In the genomic region with DNA sequence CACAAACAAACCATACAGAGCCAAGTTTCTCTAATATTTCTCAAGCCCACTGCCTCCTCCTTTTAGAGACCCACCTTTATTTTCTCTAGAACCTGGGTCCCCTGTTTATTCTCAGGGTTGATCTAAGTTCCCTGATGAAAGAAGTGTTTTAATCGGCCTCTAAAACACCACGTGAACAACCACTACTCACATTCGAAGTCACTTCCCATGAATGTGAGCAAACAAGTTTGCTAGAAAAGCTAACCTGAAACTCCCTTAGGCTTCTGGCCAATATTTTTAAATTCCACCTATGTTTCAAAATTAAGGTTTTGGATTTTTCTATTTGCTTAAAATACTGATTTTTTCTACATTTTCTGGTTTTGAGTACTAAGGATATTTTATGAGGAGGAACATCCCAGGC, we compare ENCODE assay signal across 13 cellular contexts.
DNase-seq lines count a peak whose midpoint lies in the region; ATAC-seq, FAIRE-seq and TF ChIP-seq lines count a peak whose summit lies in the region.
"Had no signal": no experiment of that assay in that cellular context is flagged by ENCODE, and none has a peak within 500 bp of the region (broad histone marks: within the 10 kb centered on the region; RNA-seq: fewer than 3 reads in every experiment).

No MANE protein-coding gene starts in this region.

- no peak for TF ChIP-seq CTCF in nephron progenitor cell (IDR thresholded peaks at IDR 0.05)
- TF ChIP-seq CTCF in type B pancreatic cell (conservative IDR thresholded peaks at IDR 0.05) = no peak

- H3K27me3 Mint-ChIP-seq in nephron progenitor cell (ENCODE audit: low read depth, poor library complexity) (peaks cover 3% of the 10 kb centered on the region), type B pancreatic cell (no peaks in the 10 kb centered on the region), T-helper 17 cell (peaks cover 45% of the 10 kb centered on the region)

- peak; percentile 41 for FAIRE-seq in G401.6 (lab: Jason Lieb, UNC)
- FAIRE-seq in endometrium (lab: Jason Lieb, UNC) = peak; percentile 51

- H3K4me1 Mint-ChIP-seq in nephron progenitor cell (peaks cover 18% of the 10 kb centered on the region), type B pancreatic cell (ENCODE audit: unreplicated experiment) (peaks cover 12% of the 10 kb centered on the region), T-helper 17 cell (no peaks in the 10 kb centered on the region)

- no peaks in the 10 kb centered on the region for H3K9me3 ChIP-seq in T-helper 17 cell (ENCODE audit: control insufficient read depth, low read length, poor library complexity, severe bottlenecking)
- H3K9me3 ChIP-seq: BE2C had no signal

- H3K4me3 Mint-ChIP-seq in nephron progenitor cell = no peak overlapping the region
- H3K4me3 Mint-ChIP-seq in type B pancreatic cell = peak overlapping the region; percentile 4
- H3K4me3 Mint-ChIP-seq in T-helper 17 cell = no peak overlapping the region
- H3K4me3 Mint-ChIP-seq: CD4-positive, alpha-beta memory T cell had no signal

- ATAC-seq in T-helper 17 cell = no peak
- ATAC-seq in HG03342 (IDR thresholded peaks at IDR 0.05; ENCODE audit: unreplicated experiment) = no peak

- DNase-seq in nephron progenitor cell (no peak), type B pancreatic cell (ENCODE audit: extremely low spot score, unreplicated experiment) (no peak), T-helper 17 cell (no peak), kidney tubule cell (ENCODE audit: low spot score) (no peak)
- DNase-seq: BE2C; CD4-positive, alpha-beta memory T cell; COR-L47; DND-41; GM23248; H7 had no signal

- H3K9me3 Mint-ChIP-seq in nephron progenitor cell (peaks cover 15% of the 10 kb centered on the region), type B pancreatic cell (peaks cover 6% of the 10 kb centered on the region)

- H3K36me3 Mint-ChIP-seq in nephron progenitor cell (ENCODE audit: low read depth) (peaks cover 14% of the 10 kb centered on the region), type B pancreatic cell (peaks cover 6% of the 10 kb centered on the region), T-helper 17 cell (ENCODE audit: low read depth) (peaks cover 3% of the 10 kb centered on the region)
- H3K36me3 Mint-ChIP-seq: CD4-positive, alpha-beta memory T cell had no signal

- H3K27ac Mint-ChIP-seq in nephron progenitor cell (peak overlapping the region; percentile 15), type B pancreatic cell (peak overlapping the region; percentile 44), T-helper 17 cell (no peak overlapping the region)
- H3K27ac Mint-ChIP-seq: CD4-positive, alpha-beta memory T cell had no signal
